ENCODE assay signal across 8 cellular contexts in the genomic region with DNA sequence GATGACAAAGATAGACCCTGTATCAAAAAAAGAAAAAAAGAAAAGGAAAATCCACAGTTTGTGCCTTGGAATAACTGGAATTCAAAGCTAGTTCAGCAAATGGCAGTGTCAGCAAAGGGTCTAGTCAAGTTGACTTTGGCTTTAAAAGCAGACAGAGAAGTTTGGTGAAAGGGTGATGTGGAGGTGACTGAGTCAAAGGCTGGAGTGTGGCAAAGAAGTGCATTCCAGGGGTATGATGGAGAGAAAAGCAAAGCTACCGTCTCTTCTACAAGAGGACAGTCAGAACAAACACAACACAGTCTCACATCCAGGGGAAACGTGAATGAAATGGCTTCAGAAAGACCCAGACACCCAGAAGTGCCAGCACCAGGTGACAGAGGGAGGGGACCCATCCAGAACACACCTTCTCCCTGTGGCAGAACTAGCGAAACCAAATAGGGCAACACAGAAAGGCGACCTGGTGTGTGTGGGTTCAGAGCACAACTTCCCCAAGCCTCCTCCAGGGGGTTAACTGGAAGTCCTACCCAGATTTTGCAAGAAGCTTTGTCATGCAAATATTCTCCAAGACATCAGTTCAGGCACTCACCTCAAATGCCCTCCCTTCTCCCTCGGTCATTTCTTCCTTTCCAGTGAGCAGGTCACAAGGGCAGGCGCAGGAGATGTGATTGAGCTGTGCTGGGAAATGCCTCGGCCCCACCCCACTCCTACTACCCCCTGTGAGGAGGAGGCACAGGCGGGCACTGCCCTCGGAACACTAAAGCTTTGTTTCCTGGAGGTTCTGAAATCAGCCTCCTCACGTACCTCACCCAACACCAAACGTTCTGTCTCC.
DNase-seq lines count a peak whose midpoint lies in the region; ATAC-seq and TF ChIP-seq lines count a peak whose summit lies in the region.

No MANE protein-coding gene starts in this region.

- intact Hi-C loops in upper lobe of right lung (cut with DNase I) = no loop called here

- ATAC-seq in upper lobe of right lung (peak; percentile 79), GM18519 (IDR thresholded peaks at IDR 0.05; ENCODE audit: low FRiP score, unreplicated experiment) (no peak), GM19351 (IDR thresholded peaks at IDR 0.05; ENCODE audit: unreplicated experiment) (no peak)

- TF ChIP-seq CTCF in upper lobe of right lung (IDR thresholded peaks at IDR 0.05) = no peak

- H3K4me1 ChIP-seq in upper lobe of right lung = peaks cover 5% of the 10 kb centered on the region

- no peaks in the 10 kb centered on the region for H3K36me3 ChIP-seq in upper lobe of right lung

- H3K27me3 ChIP-seq in upper lobe of right lung = peaks cover 3% of the 10 kb centered on the region

- H3K27ac ChIP-seq in upper lobe of right lung = no peak overlapping the region

- DNase-seq in SIG-M5 treated with dmso at 0.1 percent for 504 hours (lab: John Stamatoyannopoulos, UW; ENCODE audit: unreplicated experiment) (peak; percentile 45), SIG-M5 (lab: John Stamatoyannopoulos, UW) (no peak), NOMO-1 treated with dmso at 0.1 percent for 144 hours (lab: John Stamatoyannopoulos, UW; ENCODE audit: unreplicated experiment) (peak; percentile 70), fibroblast of gingiva (ENCODE audit: low read depth) (peak; percentile 34), upper lobe of right lung (no peak), NCI-H2171 (lab: John Stamatoyannopoulos, UW) (no peak)

- H3K9me3 ChIP-seq in upper lobe of right lung = no peaks in the 10 kb centered on the region

- no peak overlapping the region for H3K4me3 ChIP-seq in upper lobe of right lung

Comparison
In these comparisons a context has a peak if more than half of its experiments do, and no peak if none do; other contexts are left out.
1. DNase-seq: peak in SIG-M5 treated with dmso at 0.1 percent for 504 hours (single experiment), NOMO-1 treated with dmso at 0.1 percent for 144 hours (single experiment) and fibroblast of gingiva (single experiment); none in SIG-M5 (single experiment), upper lobe of right lung (single experiment) and NCI-H2171 (single experiment).